In genomic region chr11:3796346-3796745, GRCh38 we compare ENCODE assay signal across 9 cellular contexts. TPM values are rescaled to one million over a fixed set of nuclear protein-coding genes. Genes with fewer than 3 reads are reported as not detected.
DNase-seq lines count a peak whose midpoint lies in the region; ATAC-seq and TF ChIP-seq lines count a peak whose summit lies in the region.
"Had no signal": no experiment of that assay in that cellular context is flagged by ENCODE, and none has a peak within 500 bp of the region (broad histone marks: within the 10 kb centered on the region; RNA-seq: fewer than 3 reads in every experiment).

No MANE protein-coding gene starts in this region.

- H3K27me3 ChIP-seq in H7 (ENCODE audit: control insufficient read depth, insufficient read depth, low read length) (no peaks in the 10 kb centered on the region), gastrocnemius medialis (no peaks in the 10 kb centered on the region)

- CTCF ChIA-PET in T-cell (lab: Charles Lee), result interaction anchor here in 1 of 2 donors (0.8 to 1.9 kb wide), 4 partner anchors 11 to 45 kb away, joined by 3 to 11 read pairs (median 6); partner anchors contain the start of gene PGAP2

- POLR2A ChIA-PET in T-cell (lab: Charles Lee), result interaction anchor here (0.5 to 1.5 kb wide), 5 partner anchors 11 to 191 kb away, joined by 3 to 12 read pairs (median 4); partner anchors contain the start of gene STIM1 (in 1 of the 2)

- H3K36me3 ChIP-seq in H7 (replicated peaks; ENCODE audit: control insufficient read depth, insufficient read depth, low read length) (peaks cover 4% of the 10 kb centered on the region), gastrocnemius medialis (peaks cover 0 to 20% of the 10 kb centered on the region in 2 donors)

- H3K27me3 Mint-ChIP-seq in T-cell, result no peaks in the 10 kb centered on the region

- no peak for TF ChIP-seq CTCF in fibroblast of villous mesenchyme (IDR thresholded peaks at IDR 0.05; ENCODE audit: insufficient read depth, low read depth, low read length)
- TF ChIP-seq CTCF in gastrocnemius medialis (IDR thresholded peaks at IDR 0.05 in 4 of 5, conservative IDR thresholded peaks at IDR 0.05 in 1 of 5), result no peak

- H3K9me3 Mint-ChIP-seq in T-cell, result no peaks in the 10 kb centered on the region

- intact Hi-C loops in gastrocnemius medialis (cut with DNase I; ENCODE audit: low total_unique reads), result loop anchor here (1.0 to 10.0 kb wide), 2 partner anchors 83 to 182 kb away; no protein-coding TSS in a partner anchor

- peaks cover 52 to 53% (median 52%) of the 10 kb centered on the region in 3 donors for H3K4me1 Mint-ChIP-seq in T-cell

- no peak for DNase-seq in H7
- no peak for DNase-seq in T-cell
- DNase-seq in fibroblast of villous mesenchyme (ENCODE audit: low read depth), result no peak
- DNase-seq in gastrocnemius medialis, result no peak
- no peak for DNase-seq in NCI-H1105 treated with DMSO at 0.1 percent for 48 hours (lab: John Stamatoyannopoulos, UW)
- no peak for DNase-seq in NCI-H1930 (lab: John Stamatoyannopoulos, UW)
- DNase-seq: NCI-H2081 had no signal

- H3K9me3 ChIP-seq in gastrocnemius medialis, result no peaks in the 10 kb centered on the region

- peak overlapping the region; percentile 91 to 97 for H3K27ac Mint-ChIP-seq in T-cell

- H3K4me3 ChIP-seq in H7 (ENCODE audit: insufficient read depth, low read depth, low read length) (peak overlapping the region; percentile 92), fibroblast of villous mesenchyme (ENCODE audit: low read depth, low read length) (peak overlapping the region; percentile 85), gastrocnemius medialis (peak overlapping the region; percentile 90 to 98 (median 95))

- no peak for TF ChIP-seq POLR2A in gastrocnemius medialis (IDR thresholded peaks at IDR 0.05)

- peak overlapping the region; percentile 96 to 100 (median 98) for H3K27ac ChIP-seq in gastrocnemius medialis

- peak overlapping the region; percentile 89 to 97 (median 90) for H3K4me3 Mint-ChIP-seq in T-cell

- H3K36me3 Mint-ChIP-seq in T-cell, result peaks cover 14% of the 10 kb centered on the region

- ATAC-seq in T-cell (replicated peaks in 1 of 4) (no peak), gastrocnemius medialis (no peak), HG03025 (IDR thresholded peaks at IDR 0.05; ENCODE audit: low FRiP score, unreplicated experiment) (no peak), HG03342 (IDR thresholded peaks at IDR 0.05; ENCODE audit: unreplicated experiment) (no peak)

- in situ Hi-C loops in gastrocnemius medialis (cut with MboI; ENCODE audit: low sequenced_read_pairs in 4 of 4), result no loop called here

- peaks cover 26 to 29% of the 10 kb centered on the region in 2 donors for H3K4me1 ChIP-seq in gastrocnemius medialis

RNA-seq across cellular contexts. Expression of gene NUP98, which starts 1.0 kb away (rescaled TPM):
- total RNA-seq in H7 (2014; rRNA removed; shearing (Covaris generic)), result 126 and 132 TPM in 2 replicates
- total RNA-seq in T-cell (100 to 1,000 TPM in 3 of 5 donors, 10 to 100 TPM in 2; 89.1 to 105 (median 102) TPM), fibroblast of villous mesenchyme (136 and 183 TPM in 2 replicates), gastrocnemius medialis (100 to 1,000 TPM in 2 of 4 donors, 10 to 100 TPM in 2; 65.2 to 128 (median 102) TPM)

RNA-seq across cellular contexts. Expression of gene PGAP2, which starts 12.0 kb away (rescaled TPM):
- total RNA-seq in H7 (2014; rRNA removed; shearing (Covaris generic)), result 17.3 and 21.0 TPM in 2 replicates
- total RNA-seq in T-cell, result 10 to 100 TPM; 22.5 to 28.2 (median 24.6) TPM
- 7.4 and 8.2 TPM in 2 replicates for total RNA-seq in fibroblast of villous mesenchyme
- total RNA-seq in gastrocnemius medialis, result 1 to 10 TPM; 4.6 to 8.0 (median 6.5) TPM

RNA-seq across cellular contexts. Expression of gene RHOG, which starts 44.4 kb away (rescaled TPM):
- 14.9 and 20.2 TPM in 2 replicates for total RNA-seq in H7 (2014; rRNA removed; shearing (Covaris generic))
- total RNA-seq in T-cell, result 100 to 1,000 TPM in 4 of 5 donors, 10 to 100 TPM in 1; 88.1 to 108 (median 106) TPM
- total RNA-seq in fibroblast of villous mesenchyme, result 9.0 and 9.5 TPM in 2 replicates
- total RNA-seq in gastrocnemius medialis, result 10 to 100 TPM; 38.0 to 77.4 (median 46.9) TPM

RNA-seq across cellular contexts. Expression of gene STIM1, which starts 59.1 kb away (rescaled TPM):
- 20.8 and 23.6 TPM in 2 replicates for total RNA-seq in H7 (2014; rRNA removed; shearing (Covaris generic))
- total RNA-seq in T-cell, result 100 to 1,000 TPM in 2 of 5 donors, 10 to 100 TPM in 3; 87.6 to 139 (median 94.5) TPM
- 27.4 and 36.7 TPM in 2 replicates for total RNA-seq in fibroblast of villous mesenchyme
- 100 to 1,000 TPM in 1 of 4 donors, 10 to 100 TPM in 3; 45.9 to 132 (median 87.3) TPM for total RNA-seq in gastrocnemius medialis
